ENCODE assay signal across 11 cellular contexts in the genomic region with DNA sequence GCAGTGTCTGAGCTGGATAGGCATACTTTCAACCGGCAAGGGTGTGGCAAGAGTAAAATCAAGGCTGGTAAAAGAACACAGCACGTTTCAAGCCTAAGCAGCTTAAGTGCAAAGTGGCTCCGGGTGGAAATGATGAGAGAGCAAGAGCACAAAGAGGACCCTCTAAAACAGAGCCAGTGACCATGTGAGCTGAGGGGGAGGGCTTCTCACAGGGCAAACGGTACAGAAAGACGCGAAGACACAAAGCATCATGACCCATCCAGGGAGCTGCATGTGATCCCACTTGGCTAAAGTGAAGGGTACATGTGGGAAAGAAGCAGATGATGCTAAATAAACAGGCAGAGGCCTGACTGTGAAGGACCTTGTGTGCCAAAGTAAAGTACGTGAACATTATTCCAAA. TPM values are rescaled to one million over a fixed set of nuclear protein-coding genes. Genes with fewer than 3 reads are reported as not detected.
DNase-seq lines count a peak whose midpoint lies in the region; ATAC-seq and TF ChIP-seq lines count a peak whose summit lies in the region.
"Had no signal": no experiment of that assay in that cellular context is flagged by ENCODE, and none has a peak within 500 bp of the region (broad histone marks: within the 10 kb centered on the region; RNA-seq: fewer than 3 reads in every experiment).

No MANE protein-coding gene starts in this region.

- H3F3A ChIP-seq in DOHH2 (ENCODE audit: control insufficient read depth, insufficient read depth) = peaks cover 7% of the 10 kb centered on the region; the same call in 1 of the 2 replicates

- H3K36me3 ChIP-seq in DOHH2 (ENCODE audit: control insufficient read depth, low read length) = no peaks in the 10 kb centered on the region

- no peak for TF ChIP-seq CTCF in DOHH2 (IDR thresholded peaks at IDR 0.05; ENCODE audit: low read depth, low read length, poor library complexity, severe bottlenecking)

- no peaks in the 10 kb centered on the region for H3K9me2 ChIP-seq in DOHH2 (replicated peaks; ENCODE audit: control insufficient read depth, low read length)

- peaks cover 37% of the 10 kb centered on the region for H3K4me1 ChIP-seq in DOHH2 (ENCODE audit: control insufficient read depth, low read length)

- DNase-seq in SK-MEL-5 (ENCODE audit: low read depth, low spot score) (peak; percentile 70), globus pallidus (ENCODE audit: low spot score) (peak; percentile 24), pons (ENCODE audit: low spot score) (peak; percentile 38)
- no peak for DNase-seq in activated CD4-positive, CD25-positive, alpha-beta regulatory T cell (lab: John Stamatoyannopoulos, UW)
- no peak for DNase-seq in stimulated activated CD4-positive, alpha-beta T cell treated with anti-CD3 and anti-CD28 coated beads, Interleukin-4, amount 100 ng/mL, for 24 hours
- DNase-seq: activated CD4-positive, alpha-beta T cell treated with anti-CD3 and anti-CD28 coated beads for 36 hours; NCI-H510A; small intestine had no signal

- no peak overlapping the region for H3K27ac ChIP-seq in DOHH2 (ENCODE audit: low read depth, low read length)

- no peak for ATAC-seq in GM19463 (IDR thresholded peaks at IDR 0.05; ENCODE audit: unreplicated experiment)
- no peak for ATAC-seq in GM21526 (IDR thresholded peaks at IDR 0.05; ENCODE audit: low FRiP score, unreplicated experiment)

- peak overlapping the region; percentile 63 for H3K4me3 ChIP-seq in DOHH2 (ENCODE audit: low read length)

- no peaks in the 10 kb centered on the region for H3K9me3 ChIP-seq in DOHH2 (ENCODE audit: control insufficient read depth, insufficient read depth, low read length)

- in situ Hi-C loops in SK-MEL-5 (cut with HindIII; ENCODE audit: low pct_unique_long_range_greater_than_20kb, low sequenced_read_pairs) = no loop called here

- H4K20me1 ChIP-seq in DOHH2 (ENCODE audit: control insufficient read depth, insufficient read depth, low read depth, low read length) = no peaks in the 10 kb centered on the region

- H3K27me3 ChIP-seq in DOHH2 (ENCODE audit: control insufficient read depth, low read length) = no peaks in the 10 kb centered on the region

- peaks cover 67% of the 10 kb centered on the region for H3K79me2 ChIP-seq in DOHH2 (ENCODE audit: control insufficient read depth, low read length)

- peak overlapping the region; percentile 78 for H3K4me2 ChIP-seq in DOHH2 (ENCODE audit: low read length)

RNA-seq across cellular contexts. Expression of a gene that starts 25.7 kb away (rescaled TPM):
- total RNA-seq in SK-MEL-5 (2014; rRNA removed; shearing (Covaris generic)) = 4.3 and 4.6 TPM in 2 replicates
- polyA plus RNA-seq in SK-MEL-5 (2015; cell fraction: cytosol; rRNA removed) = 10.1 and 11.8 TPM in 2 replicates
- polyA plus RNA-seq in SK-MEL-5 (2015; cell fraction: nucleus; rRNA removed) = 3.6 and 4.6 TPM in 2 replicates

Comparison
In these comparisons a context has a peak if more than half of its experiments do, and no peak if none do; other contexts are left out.
1. DNase-seq: peak in SK-MEL-5 (single experiment), globus pallidus (single experiment) and pons (single experiment); none in activated CD4-positive, CD25-positive, alpha-beta regulatory T cell (0 of 4) and stimulated activated CD4-positive, alpha-beta T cell treated with anti-CD3 and anti-CD28 coated beads, Interleukin-4, amount 100 ng/mL, for 24 hours (single experiment).